ENCODE assay signal across 27 cellular contexts in the genomic region with DNA sequence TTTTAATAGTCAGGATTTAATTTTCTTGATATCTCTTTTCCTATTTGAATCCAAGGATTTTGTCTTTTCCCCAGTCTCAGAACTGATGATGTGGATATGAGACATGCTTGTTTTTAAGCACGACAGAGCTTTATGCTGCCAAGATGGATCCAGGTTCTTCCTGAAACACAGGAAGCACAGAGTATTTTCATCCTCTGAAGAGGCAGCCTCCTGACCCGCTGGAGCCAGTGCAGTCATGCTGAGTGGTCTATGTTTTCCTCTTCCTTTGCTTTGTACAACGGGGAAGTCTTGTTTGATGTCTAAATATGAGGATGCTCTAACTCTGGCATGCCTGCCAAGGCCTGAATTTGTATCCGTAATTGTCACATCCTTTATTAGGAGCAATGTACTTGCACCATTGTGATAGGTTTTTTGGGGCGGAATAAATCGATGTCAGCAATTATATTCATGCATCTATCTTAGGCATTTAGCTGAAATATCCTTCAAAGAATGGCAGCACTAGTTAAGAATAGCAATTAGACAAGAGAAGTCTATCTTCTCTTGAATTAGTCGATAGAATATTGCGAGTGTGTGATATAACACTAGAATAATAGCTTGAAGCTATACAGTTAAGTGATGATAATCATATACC.
DNase-seq lines count a peak whose midpoint lies in the region; ATAC-seq and TF ChIP-seq lines count a peak whose summit lies in the region.
"Had no signal": no experiment of that assay in that cellular context is flagged by ENCODE, and none has a peak within 500 bp of the region (broad histone marks: within the 10 kb centered on the region; RNA-seq: fewer than 3 reads in every experiment).

No MANE protein-coding gene starts in this region.

- H3K36me3 ChIP-seq in heart left ventricle = no peaks in the 10 kb centered on the region
- no peaks in the 10 kb centered on the region for H3K36me3 ChIP-seq in right atrium auricular region
- no peaks in the 10 kb centered on the region for H3K36me3 ChIP-seq in left lung
- H3K36me3 ChIP-seq: ovary, SJCRH30, thoracic aorta had no signal

- no peak for TF ChIP-seq POLR2A in heart left ventricle (IDR thresholded peaks at IDR 0.05)

- H3K4me1 ChIP-seq in heart left ventricle = peaks cover 0 to 14% (median 5%) of the 10 kb centered on the region in 12 donors
- no peaks in the 10 kb centered on the region for H3K4me1 ChIP-seq in right atrium auricular region
- no peaks in the 10 kb centered on the region for H3K4me1 ChIP-seq in left lung
- H3K4me1 ChIP-seq: SJCRH30 had no signal

- TF ChIP-seq CTCF in heart left ventricle (IDR thresholded peaks at IDR 0.05) = no peak
- TF ChIP-seq CTCF in right atrium auricular region (IDR thresholded peaks at IDR 0.05) = no peak
- TF ChIP-seq CTCF in cardiac fibroblast (IDR thresholded peaks at IDR 0.05; ENCODE audit: low read depth, low read length) = no peak
- TF ChIP-seq CTCF in left lung (IDR thresholded peaks at IDR 0.05) = no peak

- H3K27ac ChIP-seq in heart left ventricle (peak overlapping the region in 4 of 12 donors; percentile 22 to 51 (median 40)), right atrium auricular region (no peak overlapping the region), left lung (no peak overlapping the region)
- H3K27ac ChIP-seq: coronary artery, ovary, SJCRH30, thoracic aorta, VCaP had no signal

- DNase-seq in heart left ventricle (peak in 3 of 5 donors; percentile 12 to 27 (median 19)), right atrium auricular region (ENCODE audit: low spot score) (no peak), cardiac fibroblast (ENCODE audit: low read depth in 2 of 2) (peak; percentile 27 to 32), left lung (no peak), smooth muscle cell of the brain vasculature (ENCODE audit: low read depth, low spot score) (peak; percentile 6), NCI-H1092 (lab: John Stamatoyannopoulos, UW) (no peak), GM03348 (ENCODE audit: low spot score) (no peak), NCI-H2081 treated with DMSO at 0.1 percent for 48 hours (lab: John Stamatoyannopoulos, UW) (no peak)
- DNase-seq: activated CD4-positive, alpha-beta T cell treated with anti-CD3 and anti-CD28 coated beads, Interleukin-2, amount 10 ng/mL, durations not matched to agents 7 days and 5 days; Calu3; effector memory CD8-positive, alpha-beta T cell; foreskin fibroblast; HFFc6; mammary epithelial cell; NCI-H1048; NCI-H187 treated with DMSO at 0.1 percent for 48 hours; NCI-H345; ovary; SJCRH30; stimulated activated naive CD8-positive, alpha-beta T cell treated with anti-CD3 and anti-CD28 coated beads, Interleukin-15, amount 100 ng/mL, for 72 hours; T-helper 9 cell had no signal

- peak in 3 of 4 donors; percentile 39 to 61 (median 41) for ATAC-seq in heart left ventricle
- peak; percentile 26 for ATAC-seq in left lung
- ATAC-seq: activated naive CD4-positive, alpha-beta T cell treated with anti-CD3 and anti-CD28 coated beads, Interleukin-2, amount 50 U/mL, for 72 hours; effector memory CD8-positive, alpha-beta T cell; esophagus mucosa; natural killer cell treated with Interleukin-12 subunit alpha and Interleukin-12 subunit beta and Interleukin-15 and Interleukin-18, amount 100 ng/mL, for 72 hours; stimulated activated naive CD8-positive, alpha-beta T cell treated with anti-CD3 and anti-CD28 coated beads, Interleukin-15, amount 100 ng/mL, for 72 hours had no signal

- 67 to 73% (median 68%) methylated on average over 8 of the region's 8 CpGs for WGBS in heart left ventricle, 4 donors

- H3K9me3 ChIP-seq in heart left ventricle = no peaks in the 10 kb centered on the region
- no peaks in the 10 kb centered on the region for H3K9me3 ChIP-seq in right atrium auricular region
- no peaks in the 10 kb centered on the region for H3K9me3 ChIP-seq in left lung
- H3K9me3 ChIP-seq: ovary, SJCRH30, thoracic aorta had no signal

- H3K27me3 ChIP-seq in heart left ventricle (no peaks in the 10 kb centered on the region), right atrium auricular region (no peaks in the 10 kb centered on the region), left lung (no peaks in the 10 kb centered on the region)
- H3K27me3 ChIP-seq: ovary, SJCRH30 had no signal

- no peak overlapping the region for H3K4me3 ChIP-seq in heart left ventricle
- no peak overlapping the region for H3K4me3 ChIP-seq in right atrium auricular region
- H3K4me3 ChIP-seq in cardiac fibroblast (replicated peaks in 1 of 2; ENCODE audit: low read depth in 2 of 2, low read length in 2 of 2) = no peak overlapping the region
- H3K4me3 ChIP-seq in left lung = no peak overlapping the region
- H3K4me3 ChIP-seq: coronary artery, ovary, SJCRH30, thoracic aorta had no signal

- intact Hi-C loops in heart left ventricle (cut with DNase I) (loop anchor here in 1 of 10 donors (10.0 kb wide), 1 partner anchor 406 kb away; a partner anchor contains a TSS), left lung (cut with DNase I) (no loop called here)

Comparison
In these comparisons a context has a peak if more than half of its experiments do, and no peak if none do; other contexts are left out.
1. DNase-seq: peak in heart left ventricle (3 of 5), cardiac fibroblast (2 of 2) and smooth muscle cell of the brain vasculature (single experiment); none in right atrium auricular region (single experiment), left lung (0 of 2), NCI-H1092 (single experiment), GM03348 (single experiment) and NCI-H2081 treated with DMSO at 0.1 percent for 48 hours (single experiment).